ENCODE assay signal across 1 cellular context in the genomic region with DNA sequence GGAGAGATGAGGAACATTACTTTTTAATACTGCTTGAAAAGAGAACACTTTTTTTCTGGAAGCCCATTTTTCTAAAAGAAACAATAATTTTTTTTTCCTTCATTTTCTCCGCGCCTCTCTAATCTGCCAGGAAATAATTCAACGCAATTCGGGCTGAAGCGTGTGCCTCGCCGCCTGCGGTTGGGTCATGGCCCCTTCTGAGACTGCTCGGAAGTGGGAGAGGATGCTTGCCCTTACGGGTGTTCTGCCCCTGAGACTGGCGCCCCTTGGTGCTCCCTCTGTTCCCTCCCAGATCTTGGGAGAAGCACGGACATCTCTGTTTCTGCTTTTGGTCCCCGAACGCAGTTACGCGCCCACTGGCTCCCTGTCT.
TF ChIP-seq lines count a peak whose summit lies in the region.

No MANE protein-coding gene starts in this region.

TF ChIP-seq in HEK293, 187 proteins besides CTCF, POLR2A, EP300 and RAD21 (continued from another document):
- TF ChIP-seq, protein P1, sequence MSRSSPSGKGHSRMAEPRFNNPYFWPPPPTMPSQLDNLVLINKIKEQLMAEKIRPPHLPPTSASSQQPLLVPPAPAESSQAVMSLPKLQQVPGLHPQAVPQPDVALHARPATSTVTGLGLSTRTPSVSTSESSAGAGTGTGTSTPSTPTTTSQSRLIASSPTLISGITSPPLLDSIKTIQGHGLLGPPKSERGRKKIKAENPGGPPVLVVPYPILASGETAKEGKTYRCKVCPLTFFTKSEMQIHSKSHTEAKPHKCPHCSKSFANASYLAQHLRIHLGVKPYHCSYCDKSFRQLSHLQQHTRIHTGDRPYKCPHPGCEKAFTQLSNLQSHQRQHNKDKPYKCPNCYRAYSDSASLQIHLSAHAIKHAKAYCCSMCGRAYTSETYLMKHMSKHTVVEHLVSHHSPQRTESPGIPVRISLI (tag by site-specific recombination; IDR thresholded peaks at IDR 0.05): 0 out of 2 replicates have a peak, but pooled peaks have one; percentile 27
- no peak for TF ChIP-seq ZNF214 (tag by site-specific recombination; IDR thresholded peaks at IDR 0.05; ENCODE audit: borderline replicate concordance)
- TF ChIP-seq ZNF311 (tag by site-specific recombination; IDR thresholded peaks at IDR 0.05; ENCODE audit: borderline replicate concordance): no peak
- no peak for TF ChIP-seq ZNF707 (tag by site-specific recombination; IDR thresholded peaks at IDR 0.05)
- TF ChIP-seq ZNF404 (tag by site-specific recombination; IDR thresholded peaks at IDR 0.05): no peak
- TF ChIP-seq, protein P2, sequence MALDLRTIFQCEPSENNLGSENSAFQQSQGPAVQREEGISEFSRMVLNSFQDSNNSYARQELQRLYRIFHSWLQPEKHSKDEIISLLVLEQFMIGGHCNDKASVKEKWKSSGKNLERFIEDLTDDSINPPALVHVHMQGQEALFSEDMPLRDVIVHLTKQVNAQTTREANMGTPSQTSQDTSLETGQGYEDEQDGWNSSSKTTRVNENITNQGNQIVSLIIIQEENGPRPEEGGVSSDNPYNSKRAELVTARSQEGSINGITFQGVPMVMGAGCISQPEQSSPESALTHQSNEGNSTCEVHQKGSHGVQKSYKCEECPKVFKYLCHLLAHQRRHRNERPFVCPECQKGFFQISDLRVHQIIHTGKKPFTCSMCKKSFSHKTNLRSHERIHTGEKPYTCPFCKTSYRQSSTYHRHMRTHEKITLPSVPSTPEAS (tag by site-specific recombination; IDR thresholded peaks at IDR 0.05): no peak
- no peak for TF ChIP-seq ZNF155 (tag by site-specific recombination; IDR thresholded peaks at IDR 0.05)
- TF ChIP-seq SALL2 (tag by site-specific recombination; IDR thresholded peaks at IDR 0.05; ENCODE audit: borderline replicate concordance): no peak
- no peak for TF ChIP-seq ZSCAN23 (tag by site-specific recombination; IDR thresholded peaks at IDR 0.05)
- no peak for TF ChIP-seq ZNF768 (tag by site-specific recombination; IDR thresholded peaks at IDR 0.05)
- TF ChIP-seq ZNF76 (tag by site-specific recombination; IDR thresholded peaks at IDR 0.05; ENCODE audit: borderline replicate concordance, low read depth): no peak
- TF ChIP-seq ZNF202 (tag by site-specific recombination; IDR thresholded peaks at IDR 0.05; ENCODE audit: borderline replicate concordance): no peak
- no peak for TF ChIP-seq HOXA7 (CRISPR knock-in tag; IDR thresholded peaks at IDR 0.05; ENCODE audit: borderline replicate concordance)
- no peak for TF ChIP-seq ZSCAN30 (tag by site-specific recombination; IDR thresholded peaks at IDR 0.05)
- TF ChIP-seq ZNF544 (tag by site-specific recombination; IDR thresholded peaks at IDR 0.05): no peak
- TF ChIP-seq ZXDB (tag by site-specific recombination; IDR thresholded peaks at IDR 0.05): 0 out of 2 replicates have a peak, but pooled peaks have one; percentile 50
- no peak for TF ChIP-seq ZNF37A (tag by site-specific recombination; IDR thresholded peaks at IDR 0.05)
- peak; percentile 97 for TF ChIP-seq ZBTB8A (tag by site-specific recombination; IDR thresholded peaks at IDR 0.05)
- TF ChIP-seq, protein P3, sequence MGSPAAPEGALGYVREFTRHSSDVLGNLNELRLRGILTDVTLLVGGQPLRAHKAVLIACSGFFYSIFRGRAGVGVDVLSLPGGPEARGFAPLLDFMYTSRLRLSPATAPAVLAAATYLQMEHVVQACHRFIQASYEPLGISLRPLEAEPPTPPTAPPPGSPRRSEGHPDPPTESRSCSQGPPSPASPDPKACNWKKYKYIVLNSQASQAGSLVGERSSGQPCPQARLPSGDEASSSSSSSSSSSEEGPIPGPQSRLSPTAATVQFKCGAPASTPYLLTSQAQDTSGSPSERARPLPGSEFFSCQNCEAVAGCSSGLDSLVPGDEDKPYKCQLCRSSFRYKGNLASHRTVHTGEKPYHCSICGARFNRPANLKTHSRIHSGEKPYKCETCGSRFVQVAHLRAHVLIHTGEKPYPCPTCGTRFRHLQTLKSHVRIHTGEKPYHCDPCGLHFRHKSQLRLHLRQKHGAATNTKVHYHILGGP (tag by site-specific recombination; IDR thresholded peaks at IDR 0.05): no peak
- no peak for TF ChIP-seq ZEB2 (tag by site-specific recombination; IDR thresholded peaks at IDR 0.05)
- no peak for TF ChIP-seq ZNF184 (tag by site-specific recombination; IDR thresholded peaks at IDR 0.05)
- no peak for TF ChIP-seq ZNF239 (tag by site-specific recombination; IDR thresholded peaks at IDR 0.05)
